In the genomic region with DNA sequence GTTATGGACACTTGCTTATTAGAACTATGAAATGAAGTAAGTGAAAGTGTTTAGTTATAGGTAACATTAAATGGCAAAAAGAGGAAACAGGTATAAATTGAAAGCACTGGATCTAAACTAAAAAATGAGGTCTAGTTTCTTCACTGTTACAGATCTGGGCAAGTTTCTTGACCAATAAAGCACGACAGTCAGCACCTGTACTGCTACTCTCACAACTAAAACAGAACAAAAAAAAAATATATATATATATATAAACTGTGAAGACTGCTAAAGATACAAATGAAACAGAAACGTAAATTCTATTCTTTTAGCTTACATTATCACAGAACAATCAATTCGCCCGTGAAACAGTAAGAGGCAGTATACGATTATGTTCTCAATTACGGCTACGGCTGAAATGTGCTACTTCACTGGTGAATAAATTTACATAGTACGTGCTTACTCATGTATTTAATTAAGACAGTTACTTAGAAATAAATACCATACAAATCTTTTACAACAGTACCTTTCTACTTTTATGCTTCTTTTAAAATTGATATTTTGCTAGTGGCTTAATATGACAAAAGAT, we compare ENCODE assay signal across 7 cellular contexts. TPM values are rescaled to one million over a fixed set of nuclear protein-coding genes. Genes with fewer than 3 reads are reported as not detected.
A peak's percentile ranks its signal among the peaks of the same experiment; 100 is the strongest.
DNase-seq lines count a peak whose midpoint lies in the region; ATAC-seq and TF ChIP-seq lines count a peak whose summit lies in the region.

No MANE protein-coding gene starts in this region.

- intact Hi-C loops in sigmoid colon (cut with DNase I): loop anchor here (10.0 kb wide), 1 partner anchor 208 kb away; no protein-coding TSS in a partner anchor
- intact Hi-C loops in activated T-helper 2 cell treated with anti-CD3 and anti-CD28 coated beads, Interferon-gamma antibody, Interleukin-2, Interleukin-4, amounts not matched to agents 10 μg/mL and 5 μg/mL and 100 μg/mL, durations not matched to agents 14 hours and 24 hours and 36 hours (cut with micrococcal nuclease): loop anchor here (5.0 to 10.0 kb wide), 3 partner anchors 222 to 642 kb away; a partner anchor contains a TSS

- peaks cover 34% of the 10 kb centered on the region for H3K4me1 Mint-ChIP-seq in activated T-helper 2 cell treated with anti-CD3 and anti-CD28 coated beads, Interferon-gamma antibody, Interleukin-2, Interleukin-4, amounts not matched to agents 10 μg/mL and 5 μg/mL and 100 μg/mL, durations not matched to agents 14 hours and 24 hours and 36 hours (ENCODE audit: low read depth)

- DNase-seq in central memory CD4-positive, alpha-beta T cell: peak; percentile 36
- DNase-seq in sigmoid colon: no peak
- DNase-seq in activated T-helper 2 cell treated with anti-CD3 and anti-CD28 coated beads, Interferon-gamma antibody, Interleukin-2, Interleukin-4, amounts not matched to agents 10 μg/mL and 5 μg/mL and 100 μg/mL, durations not matched to agents 14 hours and 24 hours and 36 hours (ENCODE audit: low spot score): no peak
- DNase-seq in NCI-H146 treated with DMSO at 0.1 percent for 48 hours (lab: John Stamatoyannopoulos, UW; ENCODE audit: unreplicated experiment): no peak

- no peak for TF ChIP-seq POLR2A in sigmoid colon (IDR thresholded peaks at IDR 0.05)

- H3K4me2 ChIP-seq in Loucy (ENCODE audit: low read depth, low read length, poor library complexity, severe bottlenecking): peak overlapping the region; percentile 41

- no peak overlapping the region for H2AFZ ChIP-seq in Loucy (ENCODE audit: low read length)

- H3K79me2 ChIP-seq in Loucy (ENCODE audit: insufficient read depth, low read length): no peaks in the 10 kb centered on the region

- peaks cover 15% of the 10 kb centered on the region for H3K36me3 Mint-ChIP-seq in activated T-helper 2 cell treated with anti-CD3 and anti-CD28 coated beads, Interferon-gamma antibody, Interleukin-2, Interleukin-4, amounts not matched to agents 10 μg/mL and 5 μg/mL and 100 μg/mL, durations not matched to agents 14 hours and 24 hours and 36 hours (ENCODE audit: low read depth)

- H3K4me3 Mint-ChIP-seq in activated T-helper 2 cell treated with anti-CD3 and anti-CD28 coated beads, Interferon-gamma antibody, Interleukin-2, Interleukin-4, amounts not matched to agents 10 μg/mL and 5 μg/mL and 100 μg/mL, durations not matched to agents 14 hours and 24 hours and 36 hours (ENCODE audit: low read depth): no peak overlapping the region

- peaks cover 23% of the 10 kb centered on the region for H3K4me1 ChIP-seq in Loucy (ENCODE audit: insufficient read depth, low read length, poor library complexity, severe bottlenecking)
- peaks cover 0 to 66% (median 43%) of the 10 kb centered on the region in 4 donors for H3K4me1 ChIP-seq in sigmoid colon

- H3F3A ChIP-seq in Loucy (ENCODE audit: low read depth): no peaks in the 10 kb centered on the region

- H3K36me3 ChIP-seq in Loucy (ENCODE audit: insufficient read depth, low read length): no peaks in the 10 kb centered on the region
- H3K36me3 ChIP-seq in sigmoid colon: no peaks in the 10 kb centered on the region

- TF ChIP-seq CTCF in Loucy (conservative IDR thresholded peaks at IDR 0.05; ENCODE audit: low read length): peak; percentile 59
- no peak for TF ChIP-seq CTCF in sigmoid colon (IDR thresholded peaks at IDR 0.05)

- H3K4me3 ChIP-seq in Loucy (ENCODE audit: low read length, poor library complexity, severe bottlenecking) (peak overlapping the region; percentile 39), sigmoid colon (peak overlapping the region in 1 of 4 donors; percentile 97)

- H3K27me3 ChIP-seq in Loucy (ENCODE audit: insufficient read depth, low read length, poor library complexity, severe bottlenecking) (no peaks in the 10 kb centered on the region), sigmoid colon (no peaks in the 10 kb centered on the region)

- peaks cover 6% of the 10 kb centered on the region for H3K9me3 Mint-ChIP-seq in activated T-helper 2 cell treated with anti-CD3 and anti-CD28 coated beads, Interferon-gamma antibody, Interleukin-2, Interleukin-4, amounts not matched to agents 10 μg/mL and 5 μg/mL and 100 μg/mL, durations not matched to agents 14 hours and 24 hours and 36 hours

- no peaks in the 10 kb centered on the region for H3K9me2 ChIP-seq in Loucy (replicated peaks; ENCODE audit: low read depth, low read length)

- no peaks in the 10 kb centered on the region for H4K20me1 ChIP-seq in Loucy (ENCODE audit: insufficient read depth, low read length, poor library complexity, severe bottlenecking)

- WGBS in sigmoid colon, 2 donors: 37 to 72% methylated on average over 8 of the region's 8 CpGs

- H3K27me3 Mint-ChIP-seq in activated T-helper 2 cell treated with anti-CD3 and anti-CD28 coated beads, Interferon-gamma antibody, Interleukin-2, Interleukin-4, amounts not matched to agents 10 μg/mL and 5 μg/mL and 100 μg/mL, durations not matched to agents 14 hours and 24 hours and 36 hours (ENCODE audit: low read depth): no peaks in the 10 kb centered on the region

- H3K9me3 ChIP-seq in Loucy (ENCODE audit: insufficient read depth, low read depth, low read length): no peaks in the 10 kb centered on the region
- no peaks in the 10 kb centered on the region for H3K9me3 ChIP-seq in sigmoid colon

- H3K27ac ChIP-seq in sigmoid colon: peak overlapping the region in 3 of 4 donors; percentile 11 to 97 (median 25)

- no peak for TF ChIP-seq EP300 in sigmoid colon (IDR thresholded peaks at IDR 0.05)

- no peak overlapping the region for H3K9ac ChIP-seq in Loucy (ENCODE audit: low read depth, low read length, poor library complexity, severe bottlenecking)

- H3K27ac Mint-ChIP-seq in activated T-helper 2 cell treated with anti-CD3 and anti-CD28 coated beads, Interferon-gamma antibody, Interleukin-2, Interleukin-4, amounts not matched to agents 10 μg/mL and 5 μg/mL and 100 μg/mL, durations not matched to agents 14 hours and 24 hours and 36 hours: no peak overlapping the region

- ATAC-seq in GM18498 (IDR thresholded peaks at IDR 0.05; ENCODE audit: unreplicated experiment) (peak; percentile 47), GM21529 (IDR thresholded peaks at IDR 0.05; ENCODE audit: unreplicated experiment) (peak; percentile 30)

RNA-seq across cellular contexts. Expression of a gene that starts 4.2 kb away (rescaled TPM):
- 10 to 100 TPM; 41.8 to 76.0 (median 49.8) TPM for total RNA-seq in sigmoid colon
- 10 to 100 TPM in 1 of 3 donors, 1 to 10 TPM in 2; 9.0 to 13.2 (median 9.2) TPM for polyA plus RNA-seq in sigmoid colon
- 34.3 and 37.2 TPM in 2 replicates for total RNA-seq in activated T-helper 2 cell treated with anti-CD3 and anti-CD28 coated beads, Interferon-gamma antibody, Interleukin-2, Interleukin-4, amounts not matched to agents 10 μg/mL and 5 μg/mL and 100 μg/mL, durations not matched to agents 14 hours and 24 hours and 36 hours
